ENCODE assay signal across 1 cellular context in the genomic region with DNA sequence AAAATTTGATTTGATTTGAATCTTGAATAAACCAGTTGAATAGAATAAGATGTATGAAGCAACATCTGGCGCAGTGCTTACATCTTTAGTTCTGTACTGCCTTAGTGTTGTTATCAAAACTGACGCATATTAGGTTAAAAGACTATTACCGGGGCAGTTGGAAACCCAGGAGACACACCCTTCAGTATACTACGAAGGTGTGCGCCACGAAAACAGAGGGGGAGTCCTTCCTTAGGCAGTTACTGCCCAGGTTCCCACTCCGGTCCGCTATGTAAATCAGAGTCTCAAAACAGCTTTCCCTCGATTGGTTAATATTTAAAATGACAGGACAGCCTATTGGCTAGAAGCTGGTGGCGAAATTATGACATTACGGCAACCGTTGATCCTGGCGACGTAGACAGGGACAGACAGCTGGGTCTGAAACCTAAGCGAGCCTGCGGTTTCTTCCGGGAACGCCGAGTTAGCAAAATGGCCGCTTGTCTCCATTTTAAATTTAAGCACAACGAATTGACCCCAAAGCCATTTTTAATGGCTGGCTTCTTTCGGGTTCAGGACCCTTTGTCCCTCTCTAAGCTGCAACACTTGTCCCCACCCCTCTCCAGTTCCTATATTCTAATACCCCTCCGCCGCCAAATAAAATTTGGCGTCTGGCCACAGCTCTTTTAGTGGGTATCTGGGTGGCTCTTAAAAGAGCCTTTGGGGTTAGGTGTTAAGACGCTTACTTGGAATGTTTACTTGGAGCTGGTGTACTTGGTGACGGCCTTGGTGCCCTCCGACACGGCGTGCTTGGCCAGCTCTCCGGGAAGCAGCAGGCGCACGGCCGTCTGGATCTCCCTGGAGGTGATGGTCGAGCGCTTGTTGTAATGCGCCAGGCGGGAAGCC.
A peak's percentile ranks its signal among the peaks of the same experiment; 100 is the strongest.
TF ChIP-seq lines count a peak whose summit lies in the region.

No MANE protein-coding gene starts in this region.

TF ChIP-seq in HepG2, 621 proteins besides CTCF, POLR2A, EP300 and RAD21 (continued from another document and continues in another):
- TF ChIP-seq, protein P1, sequence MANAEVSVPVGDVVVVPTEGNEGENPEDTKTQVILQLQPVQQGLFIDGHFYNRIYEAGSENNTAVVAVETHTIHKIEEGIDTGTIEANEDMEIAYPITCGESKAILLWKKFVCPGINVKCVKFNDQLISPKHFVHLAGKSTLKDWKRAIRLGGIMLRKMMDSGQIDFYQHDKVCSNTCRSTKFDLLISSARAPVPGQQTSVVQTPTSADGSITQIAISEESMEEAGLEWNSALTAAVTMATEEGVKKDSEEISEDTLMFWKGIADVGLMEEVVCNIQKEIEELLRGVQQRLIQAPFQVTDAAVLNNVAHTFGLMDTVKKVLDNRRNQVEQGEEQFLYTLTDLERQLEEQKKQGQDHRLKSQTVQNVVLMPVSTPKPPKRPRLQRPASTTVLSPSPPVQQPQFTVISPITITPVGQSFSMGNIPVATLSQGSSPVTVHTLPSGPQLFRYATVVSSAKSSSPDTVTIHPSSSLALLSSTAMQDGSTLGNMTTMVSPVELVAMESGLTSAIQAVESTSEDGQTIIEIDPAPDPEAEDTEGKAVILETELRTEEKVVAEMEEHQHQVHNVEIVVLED (CRISPR knock-in tag; IDR thresholded peaks at IDR 0.05; ENCODE audit: borderline replicate concordance): peak; percentile 71
- TF ChIP-seq MLLT10 (CRISPR knock-in tag; IDR thresholded peaks at IDR 0.05) (no peak), SRY (CRISPR knock-in tag; IDR thresholded peaks at IDR 0.05) (peak; percentile 38; the same call in 1 of the 2 replicates), ZNF121 (CRISPR knock-in tag; IDR thresholded peaks at IDR 0.05) (peak; percentile 22; the same call in 1 of the 2 replicates), TMF1 (CRISPR knock-in tag; IDR thresholded peaks at IDR 0.05; ENCODE audit: low read depth) (no peak), KAT8 (CRISPR knock-in tag; IDR thresholded peaks at IDR 0.05) (peak; percentile 91), SMAD3 (CRISPR knock-in tag; IDR thresholded peaks at IDR 0.05) (peak; percentile 92), ZKSCAN1 (IDR thresholded peaks at IDR 0.05; ENCODE audit: low read length) (peak; percentile 100), CHD2 (IDR thresholded peaks at IDR 0.05; ENCODE audit: low read depth, low read length) (peak; percentile 68; the same call in 1 of the 2 replicates), RNF2 (conservative IDR thresholded peaks at IDR 0.05; ENCODE audit: low read depth) (no peak), KDM2A (CRISPR knock-in tag; IDR thresholded peaks at IDR 0.05; ENCODE audit: borderline replicate concordance, low read depth) (peak; percentile 71; the same call in 1 of the 2 replicates), TARDBP (CRISPR knock-in tag; IDR thresholded peaks at IDR 0.05) (peak; percentile 86), GABPB1 (CRISPR knock-in tag; IDR thresholded peaks at IDR 0.05) (peak; percentile 34; the same call in 1 of the 2 replicates), SMYD3 (CRISPR knock-in tag; IDR thresholded peaks at IDR 0.05) (peak; percentile 82), SP4 (CRISPR knock-in tag; IDR thresholded peaks at IDR 0.05) (0 out of 2 replicates have a peak, but pooled peaks have one; percentile 56), ZNF224 (CRISPR knock-in tag; IDR thresholded peaks at IDR 0.05) (peak; percentile 69; the same call in 1 of the 2 replicates), SMAD9 (CRISPR knock-in tag; IDR thresholded peaks at IDR 0.05) (no peak; the same call in 1 of the 2 replicates), MEF2D (CRISPR knock-in tag; IDR thresholded peaks at IDR 0.05) (0 out of 2 replicates have a peak, but pooled peaks have one; percentile 66), SATB2 (CRISPR knock-in tag; IDR thresholded peaks at IDR 0.05) (peak; percentile 17; the same call in 1 of the 2 replicates), ZMYM4 (CRISPR knock-in tag; IDR thresholded peaks at IDR 0.05) (peak; percentile 97), ZFY (CRISPR knock-in tag; IDR thresholded peaks at IDR 0.05) (no peak), PRPF4 (IDR thresholded peaks at IDR 0.05; ENCODE audit: low read depth, low read length, poor library complexity, severe bottlenecking) (no peak), RFXANK (CRISPR knock-in tag; IDR thresholded peaks at IDR 0.05) (peak; percentile 48; the same call in 1 of the 2 replicates), ZNF773 (CRISPR knock-in tag; IDR thresholded peaks at IDR 0.05; ENCODE audit: borderline replicate concordance) (no peak), TBP (CRISPR knock-in tag; IDR thresholded peaks at IDR 0.05) (no peak), ZNF775 (CRISPR knock-in tag; IDR thresholded peaks at IDR 0.05; ENCODE audit: borderline replicate concordance) (no peak), AHR (CRISPR knock-in tag; IDR thresholded peaks at IDR 0.05) (no peak), SIN3B (IDR thresholded peaks at IDR 0.05; ENCODE audit: low read length) (0 out of 2 replicates have a peak, but pooled peaks have one; percentile 18), CC2D1A (CRISPR knock-in tag; IDR thresholded peaks at IDR 0.05) (peak; percentile 71; the same call in 1 of the 2 replicates), ZNF34 (CRISPR knock-in tag; IDR thresholded peaks at IDR 0.05; ENCODE audit: borderline replicate concordance) (no peak), ZNF382 (CRISPR knock-in tag; IDR thresholded peaks at IDR 0.05; ENCODE audit: borderline replicate concordance) (no peak), CBX2 (IDR thresholded peaks at IDR 0.05; ENCODE audit: low read depth, low read length) (no peak), CBX2 (CRISPR knock-in tag; IDR thresholded peaks at IDR 0.05; ENCODE audit: low read depth) (no peak), FOXA3 (CRISPR knock-in tag; IDR thresholded peaks at IDR 0.05) (peak; percentile 78), RBAK (CRISPR knock-in tag; IDR thresholded peaks at IDR 0.05) (no peak), ZBTB8A (CRISPR knock-in tag; IDR thresholded peaks at IDR 0.05; ENCODE audit: borderline replicate concordance, low read depth) (no peak), RBFOX2 (IDR thresholded peaks at IDR 0.05; ENCODE audit: low read depth, low read length) (peak; percentile 79), ARNT (IDR thresholded peaks at IDR 0.05) (no peak), ZNF546 (CRISPR knock-in tag; conservative IDR thresholded peaks at IDR 0.05) (no peak; the same call in 1 of the 2 replicates)
- TF ChIP-seq, protein P2, sequence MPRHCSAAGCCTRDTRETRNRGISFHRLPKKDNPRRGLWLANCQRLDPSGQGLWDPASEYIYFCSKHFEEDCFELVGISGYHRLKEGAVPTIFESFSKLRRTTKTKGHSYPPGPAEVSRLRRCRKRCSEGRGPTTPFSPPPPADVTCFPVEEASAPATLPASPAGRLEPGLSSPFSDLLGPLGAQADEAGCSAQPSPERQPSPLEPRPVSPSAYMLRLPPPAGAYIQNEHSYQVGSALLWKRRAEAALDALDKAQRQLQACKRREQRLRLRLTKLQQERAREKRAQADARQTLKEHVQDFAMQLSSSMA (CRISPR knock-in tag; IDR thresholded peaks at IDR 0.05): peak; percentile 79; the same call in 1 of the 2 replicates
- TF ChIP-seq, protein P3, sequence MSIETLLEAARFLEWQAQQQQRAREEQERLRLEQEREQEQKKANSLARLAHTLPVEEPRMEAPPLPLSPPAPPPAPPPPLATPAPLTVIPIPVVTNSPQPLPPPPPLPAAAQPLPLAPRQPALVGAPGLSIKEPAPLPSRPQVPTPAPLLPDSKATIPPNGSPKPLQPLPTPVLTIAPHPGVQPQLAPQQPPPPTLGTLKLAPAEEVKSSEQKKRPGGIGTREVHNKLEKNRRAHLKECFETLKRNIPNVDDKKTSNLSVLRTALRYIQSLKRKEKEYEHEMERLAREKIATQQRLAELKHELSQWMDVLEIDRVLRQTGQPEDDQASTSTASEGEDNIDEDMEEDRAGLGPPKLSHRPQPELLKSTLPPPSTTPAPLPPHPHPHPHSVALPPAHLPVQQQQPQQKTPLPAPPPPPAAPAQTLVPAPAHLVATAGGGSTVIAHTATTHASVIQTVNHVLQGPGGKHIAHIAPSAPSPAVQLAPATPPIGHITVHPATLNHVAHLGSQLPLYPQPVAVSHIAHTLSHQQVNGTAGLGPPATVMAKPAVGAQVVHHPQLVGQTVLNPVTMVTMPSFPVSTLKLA (IDR thresholded peaks at IDR 0.05): no peak
- TF ChIP-seq, protein P4, sequence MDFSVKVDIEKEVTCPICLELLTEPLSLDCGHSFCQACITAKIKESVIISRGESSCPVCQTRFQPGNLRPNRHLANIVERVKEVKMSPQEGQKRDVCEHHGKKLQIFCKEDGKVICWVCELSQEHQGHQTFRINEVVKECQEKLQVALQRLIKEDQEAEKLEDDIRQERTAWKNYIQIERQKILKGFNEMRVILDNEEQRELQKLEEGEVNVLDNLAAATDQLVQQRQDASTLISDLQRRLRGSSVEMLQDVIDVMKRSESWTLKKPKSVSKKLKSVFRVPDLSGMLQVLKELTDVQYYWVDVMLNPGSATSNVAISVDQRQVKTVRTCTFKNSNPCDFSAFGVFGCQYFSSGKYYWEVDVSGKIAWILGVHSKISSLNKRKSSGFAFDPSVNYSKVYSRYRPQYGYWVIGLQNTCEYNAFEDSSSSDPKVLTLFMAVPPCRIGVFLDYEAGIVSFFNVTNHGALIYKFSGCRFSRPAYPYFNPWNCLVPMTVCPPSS (IDR thresholded peaks at IDR 0.05): no peak
- TF ChIP-seq, protein P5, sequence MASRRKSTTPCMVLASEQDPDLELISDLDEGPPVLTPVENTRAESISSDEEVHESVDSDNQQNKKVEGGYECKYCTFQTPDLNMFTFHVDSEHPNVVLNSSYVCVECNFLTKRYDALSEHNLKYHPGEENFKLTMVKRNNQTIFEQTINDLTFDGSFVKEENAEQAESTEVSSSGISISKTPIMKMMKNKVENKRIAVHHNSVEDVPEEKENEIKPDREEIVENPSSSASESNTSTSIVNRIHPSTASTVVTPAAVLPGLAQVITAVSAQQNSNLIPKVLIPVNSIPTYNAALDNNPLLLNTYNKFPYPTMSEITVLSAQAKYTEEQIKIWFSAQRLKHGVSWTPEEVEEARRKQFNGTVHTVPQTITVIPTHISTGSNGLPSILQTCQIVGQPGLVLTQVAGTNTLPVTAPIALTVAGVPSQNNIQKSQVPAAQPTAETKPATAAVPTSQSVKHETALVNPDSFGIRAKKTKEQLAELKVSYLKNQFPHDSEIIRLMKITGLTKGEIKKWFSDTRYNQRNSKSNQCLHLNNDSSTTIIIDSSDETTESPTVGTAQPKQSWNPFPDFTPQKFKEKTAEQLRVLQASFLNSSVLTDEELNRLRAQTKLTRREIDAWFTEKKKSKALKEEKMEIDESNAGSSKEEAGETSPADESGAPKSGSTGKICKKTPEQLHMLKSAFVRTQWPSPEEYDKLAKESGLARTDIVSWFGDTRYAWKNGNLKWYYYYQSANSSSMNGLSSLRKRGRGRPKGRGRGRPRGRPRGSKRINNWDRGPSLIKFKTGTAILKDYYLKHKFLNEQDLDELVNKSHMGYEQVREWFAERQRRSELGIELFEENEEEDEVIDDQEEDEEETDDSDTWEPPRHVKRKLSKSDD (CRISPR knock-in tag; IDR thresholded peaks at IDR 0.05; ENCODE audit: low read depth): peak; percentile 79; the same call in 1 of the 2 replicates
- TF ChIP-seq, protein P6, sequence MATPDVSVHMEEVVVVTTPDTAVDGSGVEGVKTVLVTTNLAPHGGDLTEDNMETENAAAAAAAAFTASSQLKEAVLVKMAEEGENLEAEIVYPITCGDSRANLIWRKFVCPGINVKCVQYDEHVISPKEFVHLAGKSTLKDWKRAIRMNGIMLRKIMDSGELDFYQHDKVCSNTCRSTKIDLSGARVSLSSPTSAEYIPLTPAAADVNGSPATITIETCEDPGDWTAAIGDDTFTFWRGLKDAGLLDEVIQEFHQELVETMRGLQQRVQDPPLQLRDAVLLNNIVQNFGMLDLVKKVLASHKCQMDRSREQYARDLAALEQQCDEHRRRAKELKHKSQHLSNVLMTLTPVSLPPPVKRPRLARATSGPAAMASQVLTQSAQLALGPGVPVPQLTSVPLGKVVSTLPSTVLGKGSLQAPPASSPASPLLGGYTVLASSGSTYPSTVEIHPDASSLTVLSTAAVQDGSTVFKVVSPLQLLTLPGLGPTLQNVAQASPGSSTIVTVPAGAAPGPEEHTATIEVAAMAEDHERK (CRISPR knock-in tag; IDR thresholded peaks at IDR 0.05; ENCODE audit: low read depth): 0 out of 2 replicates have a peak, but pooled peaks have one; percentile 42
- TF ChIP-seq, protein P7, sequence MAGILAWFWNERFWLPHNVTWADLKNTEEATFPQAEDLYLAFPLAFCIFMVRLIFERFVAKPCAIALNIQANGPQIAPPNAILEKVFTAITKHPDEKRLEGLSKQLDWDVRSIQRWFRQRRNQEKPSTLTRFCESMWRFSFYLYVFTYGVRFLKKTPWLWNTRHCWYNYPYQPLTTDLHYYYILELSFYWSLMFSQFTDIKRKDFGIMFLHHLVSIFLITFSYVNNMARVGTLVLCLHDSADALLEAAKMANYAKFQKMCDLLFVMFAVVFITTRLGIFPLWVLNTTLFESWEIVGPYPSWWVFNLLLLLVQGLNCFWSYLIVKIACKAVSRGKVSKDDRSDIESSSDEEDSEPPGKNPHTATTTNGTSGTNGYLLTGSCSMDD (CRISPR knock-in tag; IDR thresholded peaks at IDR 0.05): no peak
- TF ChIP-seq, protein P8, sequence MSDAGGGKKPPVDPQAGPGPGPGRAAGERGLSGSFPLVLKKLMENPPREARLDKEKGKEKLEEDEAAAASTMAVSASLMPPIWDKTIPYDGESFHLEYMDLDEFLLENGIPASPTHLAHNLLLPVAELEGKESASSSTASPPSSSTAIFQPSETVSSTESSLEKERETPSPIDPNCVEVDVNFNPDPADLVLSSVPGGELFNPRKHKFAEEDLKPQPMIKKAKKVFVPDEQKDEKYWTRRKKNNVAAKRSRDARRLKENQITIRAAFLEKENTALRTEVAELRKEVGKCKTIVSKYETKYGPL (CRISPR knock-in tag; IDR thresholded peaks at IDR 0.05): no peak
- TF ChIP-seq, protein P9, sequence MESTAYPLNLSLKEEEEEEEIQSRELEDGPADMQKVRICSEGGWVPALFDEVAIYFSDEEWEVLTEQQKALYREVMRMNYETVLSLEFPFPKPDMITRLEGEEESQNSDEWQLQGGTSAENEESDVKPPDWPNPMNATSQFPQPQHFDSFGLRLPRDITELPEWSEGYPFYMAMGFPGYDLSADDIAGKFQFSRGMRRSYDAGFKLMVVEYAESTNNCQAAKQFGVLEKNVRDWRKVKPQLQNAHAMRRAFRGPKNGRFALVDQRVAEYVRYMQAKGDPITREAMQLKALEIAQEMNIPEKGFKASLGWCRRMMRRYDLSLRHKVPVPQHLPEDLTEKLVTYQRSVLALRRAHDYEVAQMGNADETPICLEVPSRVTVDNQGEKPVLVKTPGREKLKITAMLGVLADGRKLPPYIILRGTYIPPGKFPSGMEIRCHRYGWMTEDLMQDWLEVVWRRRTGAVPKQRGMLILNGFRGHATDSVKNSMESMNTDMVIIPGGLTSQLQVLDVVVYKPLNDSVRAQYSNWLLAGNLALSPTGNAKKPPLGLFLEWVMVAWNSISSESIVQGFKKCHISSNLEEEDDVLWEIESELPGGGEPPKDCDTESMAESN (CRISPR knock-in tag; conservative IDR thresholded peaks at IDR 0.05): peak; percentile 75
- TF ChIP-seq, protein P10, sequence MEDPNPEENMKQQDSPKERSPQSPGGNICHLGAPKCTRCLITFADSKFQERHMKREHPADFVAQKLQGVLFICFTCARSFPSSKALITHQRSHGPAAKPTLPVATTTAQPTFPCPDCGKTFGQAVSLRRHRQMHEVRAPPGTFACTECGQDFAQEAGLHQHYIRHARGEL (CRISPR knock-in tag; IDR thresholded peaks at IDR 0.05): no peak
- TF ChIP-seq, protein P11, sequence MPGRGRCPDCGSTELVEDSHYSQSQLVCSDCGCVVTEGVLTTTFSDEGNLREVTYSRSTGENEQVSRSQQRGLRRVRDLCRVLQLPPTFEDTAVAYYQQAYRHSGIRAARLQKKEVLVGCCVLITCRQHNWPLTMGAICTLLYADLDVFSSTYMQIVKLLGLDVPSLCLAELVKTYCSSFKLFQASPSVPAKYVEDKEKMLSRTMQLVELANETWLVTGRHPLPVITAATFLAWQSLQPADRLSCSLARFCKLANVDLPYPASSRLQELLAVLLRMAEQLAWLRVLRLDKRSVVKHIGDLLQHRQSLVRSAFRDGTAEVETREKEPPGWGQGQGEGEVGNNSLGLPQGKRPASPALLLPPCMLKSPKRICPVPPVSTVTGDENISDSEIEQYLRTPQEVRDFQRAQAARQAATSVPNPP (CRISPR knock-in tag; IDR thresholded peaks at IDR 0.05): peak; percentile 82
